ENCODE assay signal across 8 cellular contexts in the genomic region with DNA sequence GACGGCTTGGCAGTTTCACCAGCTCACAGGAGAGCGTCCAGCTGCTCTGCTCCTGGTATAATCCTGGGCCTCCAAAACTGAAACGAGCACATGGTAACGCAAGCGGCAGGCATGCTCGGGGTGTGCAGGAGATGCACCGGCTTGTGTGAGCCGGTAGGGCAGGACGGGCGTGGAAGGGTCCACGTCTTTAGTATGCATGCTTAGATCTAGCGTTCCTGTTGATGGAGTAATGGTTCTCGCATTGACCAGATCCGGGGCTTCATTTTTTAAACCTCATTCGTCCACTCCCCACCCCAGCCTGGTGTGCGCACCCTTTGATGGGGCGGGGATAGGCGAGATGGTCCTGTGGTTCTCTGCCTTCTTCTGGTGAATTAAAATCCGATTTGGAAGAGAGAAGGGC. TPM values are rescaled to one million over a fixed set of nuclear protein-coding genes. Genes with fewer than 3 reads are reported as not detected.
DNase-seq lines count a peak whose midpoint lies in the region; ATAC-seq and TF ChIP-seq lines count a peak whose summit lies in the region.

No MANE protein-coding gene starts in this region.

- CTCF ChIA-PET in IMR-90 (lab: Yijun Ruan, JAX) = no interaction called here

- H3K4me3 ChIP-seq in IMR-90 (ENCODE audit: insufficient read depth, low read depth, low read length) (peak overlapping the region; percentile 45), astrocyte of the spinal cord (ENCODE audit: low read depth, low read length) (peak overlapping the region; percentile 50), skin epidermis (peak overlapping the region; percentile 8 to 56 (median 36))

- no peaks in the 10 kb centered on the region for H3K79me1 ChIP-seq in IMR-90 (ENCODE audit: low read depth in 1 of 2, low read length in 2 of 2)

- TF ChIP-seq RAD21 in IMR-90 (IDR thresholded peaks at IDR 0.05; ENCODE audit: low read length) = no peak

- POLR2A ChIA-PET in IMR-90 (lab: Charles Lee; ENCODE audit: unreplicated experiment) = interaction anchor here (0.6 kb wide), 1 partner anchor 812 kb away, joined by 3 read pairs; no protein-coding TSS in a partner anchor

- ATAC-seq in IMR-90 (ENCODE audit: low read depth) = peak; percentile 58

- H3K4me1 ChIP-seq in IMR-90 (ENCODE audit: control insufficient read depth, insufficient read depth, low read length) = peaks cover 2% of the 10 kb centered on the region; the same call in 1 of the 2 replicates

- H2BK15ac ChIP-seq in IMR-90 (ENCODE audit: low read depth, low read length) = no peak overlapping the region

- peak overlapping the region; percentile 8; the same call in 1 of the 2 replicates for H3K23ac ChIP-seq in IMR-90 (ENCODE audit: low read depth, low read length)

- H3K4me2 ChIP-seq in IMR-90 (ENCODE audit: low read depth, low read length) = peak overlapping the region; percentile 43

- H3K18ac ChIP-seq in IMR-90 (ENCODE audit: low read depth, low read length) = no peak overlapping the region; the same call in 1 of the 2 replicates

- H2BK120ac ChIP-seq in IMR-90 (ENCODE audit: low read depth, low read length) = no peak overlapping the region

- H4K20me1 ChIP-seq in IMR-90 (ENCODE audit: insufficient read depth, low read length) = no peaks in the 10 kb centered on the region

- DNase-seq in EH (ENCODE audit: low read depth) (peak; percentile 6), GM20000 (ENCODE audit: low spot score) (peak; percentile 39), IMR-90 (peak; percentile 21), astrocyte of the spinal cord (ENCODE audit: low read depth, low spot score) (peak; percentile 47), iPS-NIHi11 (ENCODE audit: low spot score) (peak; percentile 38), SW 1271 (lab: John Stamatoyannopoulos, UW) (no peak), NOMO-1 treated with dmso at 0.1 percent for 144 hours (lab: John Stamatoyannopoulos, UW; ENCODE audit: unreplicated experiment) (no peak)

- H3K27ac ChIP-seq in IMR-90 (ENCODE audit: insufficient read depth, low read length) (no peak overlapping the region), skin epidermis (peak overlapping the region in 8 of 21 experiments; percentile 42 to 83 (median 72))

- peak overlapping the region; percentile 82 for H2AFZ ChIP-seq in IMR-90 (replicated peaks; ENCODE audit: low read length, poor library complexity)

- H2AK5ac ChIP-seq in IMR-90 (ENCODE audit: low read depth, low read length) = no peak overlapping the region

- BruUV-seq in IMR-90 (replicated peaks; lab: Mats Ljungman, UMichigan) = no TSS peak

- intact Hi-C loops in IMR-90 (cut with micrococcal nuclease) = no loop called here

- H2AK9ac ChIP-seq in IMR-90 (replicated peaks; ENCODE audit: low read depth, low read length, poor library complexity) = no peak overlapping the region

- no peak for TF ChIP-seq POLR2A in IMR-90 (IDR thresholded peaks at IDR 0.05; ENCODE audit: low read depth, low read length)

- H4K8ac ChIP-seq in IMR-90 (ENCODE audit: low read depth in 2 of 2, low read length in 2 of 2) = peak overlapping the region in 1 of 2 experiments; percentile 53; a peak in 2 of 4 replicates

- peaks cover 3% of the 10 kb centered on the region; the same call in 1 of the 2 replicates for H3K27me3 ChIP-seq in IMR-90 (ENCODE audit: control insufficient read depth, insufficient read depth, low read length)

- H4K91ac ChIP-seq in IMR-90 (ENCODE audit: insufficient read depth, low read depth, low read length) = no peak overlapping the region

- H2BK20ac ChIP-seq in IMR-90 (ENCODE audit: low read depth, low read length) = no peak overlapping the region

- no peak overlapping the region for H4K5ac ChIP-seq in IMR-90 (ENCODE audit: low read depth, low read length)

- no peaks in the 10 kb centered on the region for H3K36me3 ChIP-seq in IMR-90 (ENCODE audit: control insufficient read depth, insufficient read depth, low read length)

- H3K9me1 ChIP-seq in IMR-90 (ENCODE audit: insufficient read depth, low read length) = no peaks in the 10 kb centered on the region

- H3K9ac ChIP-seq in IMR-90 (ENCODE audit: low read depth, low read length) = peak overlapping the region; percentile 30; the same call in 1 of the 2 replicates

- dilution Hi-C loops in IMR-90 (cut with HindIII; ENCODE audit: low sequenced_read_pairs, unreplicated experiment) = no loop called here

- H3K9me3 ChIP-seq in IMR-90 (ENCODE audit: control insufficient read depth, insufficient read depth, low read length) = no peaks in the 10 kb centered on the region

- H3K14ac ChIP-seq in IMR-90 (replicated peaks; ENCODE audit: low read depth, low read length) = no peak overlapping the region

- no peak overlapping the region for H3K56ac ChIP-seq in IMR-90 (ENCODE audit: extremely low read depth, insufficient read depth, low read length)

- in situ Hi-C loops in IMR-90 (cut with MboI; ENCODE audit: low sequenced_read_pairs) = no loop called here
- in situ Hi-C loops in astrocyte of the spinal cord (cut with HindIII; ENCODE audit: low sequenced_read_pairs) = no loop called here

- no peak overlapping the region for H2BK5ac ChIP-seq in IMR-90 (ENCODE audit: low read depth, low read length, poor library complexity, severe bottlenecking)

- TF ChIP-seq CTCF in GM20000 (IDR thresholded peaks at IDR 0.05; ENCODE audit: extremely low read depth, missing control alignments) = no peak
- TF ChIP-seq CTCF in IMR-90 (conservative IDR thresholded peaks at IDR 0.05; ENCODE audit: low read depth, low read length) = no peak
- TF ChIP-seq CTCF in astrocyte of the spinal cord (IDR thresholded peaks at IDR 0.05; ENCODE audit: low read depth, low read length) = peak; percentile 25

- WGBS in IMR-90 (ENCODE audit: extremely low coverage in 2 of 2, insufficient read length in 1 of 2), 2 experiments = 20% methylated on average over 2 of the region's 19 CpGs; no CpG with 5 or more reads in 1 of the 2 experiments

- no peak overlapping the region; the same call in 1 of the 2 replicates for H3K4ac ChIP-seq in IMR-90 (ENCODE audit: low read depth, low read length)

TF ChIP-seq in IMR-90, 13 proteins besides CTCF, POLR2A, EP300 and RAD21:
- peak; percentile 29; the same call in 1 of the 2 replicates for TF ChIP-seq MXI1 (IDR thresholded peaks at IDR 0.05; ENCODE audit: borderline replicate concordance, low read depth, low read length)
- no peak for TF ChIP-seq MAFK (IDR thresholded peaks at IDR 0.05; ENCODE audit: low read depth, low read length)

RNA-seq across cellular contexts. Expression of a gene that starts 39.7 kb away (rescaled TPM):
- total RNA-seq in IMR-90 (2012; rRNA removed) = 0.54 and 0.83 TPM in 2 replicates
- polyA plus RNA-seq in IMR-90 (2012; rRNA removed) = 0.44 and 0.70 TPM in 2 replicates
- polyA plus RNA-seq in IMR-90 (2012; cell fraction: cytosol; rRNA removed) = 0.48 and 0.64 TPM in 2 replicates
- 0.27 and 0.37 TPM in 2 replicates for polyA plus RNA-seq in IMR-90 (2012; cell fraction: nucleus; rRNA removed; ENCODE audit: low replicate concordance)

RNA-seq across cellular contexts. Expression of a gene that starts 47.2 kb away (rescaled TPM):
- total RNA-seq in IMR-90 (2012; rRNA removed) = 3.9 and 5.0 TPM in 2 replicates
- polyA plus RNA-seq in IMR-90 (2012; rRNA removed) = 3.2 and 4.1 TPM in 2 replicates
- polyA plus RNA-seq in IMR-90 (2012; cell fraction: cytosol; rRNA removed) = 1.6 and 1.8 TPM in 2 replicates
- 3.5 and 7.4 TPM in 2 replicates for polyA plus RNA-seq in IMR-90 (2012; cell fraction: nucleus; rRNA removed; ENCODE audit: low replicate concordance)

Comparison
In these comparisons a context has a peak if more than half of its experiments do, and no peak if none do; other contexts are left out.
1. DNase-seq: peak in EH (single experiment), GM20000 (single experiment), IMR-90 (single experiment), astrocyte of the spinal cord (single experiment) and iPS-NIHi11 (single experiment); none in SW 1271 (0 of 2) and NOMO-1 treated with dmso at 0.1 percent for 144 hours (single experiment).
2. Peak in every context shown above with its lines, with median percentiles within 50 percentile points of each other: H3K4me3 ChIP-seq.